Comparison of ENCODE assay signal across 2 cellular contexts in the genomic region with DNA sequence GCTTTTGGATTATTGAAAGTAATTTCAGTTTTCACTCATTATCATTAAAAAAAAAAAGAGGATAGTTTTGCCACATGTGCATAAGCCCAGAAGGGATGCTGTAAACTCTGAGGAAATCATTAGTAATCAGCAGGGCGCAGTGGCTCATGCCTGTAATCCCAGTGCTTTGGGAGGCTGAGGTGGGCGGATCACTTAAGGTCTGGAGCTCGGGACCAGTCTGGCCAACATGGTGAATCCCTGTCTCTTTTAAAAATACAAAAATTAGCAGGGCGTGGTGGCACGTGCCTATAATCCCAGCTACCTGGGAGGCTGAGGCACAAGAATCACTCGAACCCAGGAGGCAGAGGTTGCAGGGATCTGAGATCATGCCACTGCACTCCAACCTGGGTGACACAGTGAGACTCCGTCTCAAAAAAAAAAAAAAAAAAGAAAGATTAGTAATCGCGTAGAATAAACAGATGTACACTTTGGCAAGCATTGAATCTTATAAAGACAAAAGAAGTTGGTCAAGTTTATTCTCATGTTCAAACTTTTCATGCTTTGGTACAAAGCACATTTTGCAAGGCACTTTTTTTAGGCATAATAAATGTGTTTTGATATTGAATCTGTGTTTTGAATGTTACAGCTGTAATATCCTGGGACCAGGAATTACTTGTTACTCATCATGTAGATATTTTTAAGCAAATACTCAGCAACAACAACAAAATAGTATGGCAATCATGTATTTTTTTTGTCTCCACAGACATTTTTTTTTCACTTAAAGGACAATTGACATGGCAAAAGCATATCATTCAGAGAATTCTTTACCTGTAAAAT.
A peak's percentile ranks its signal among the peaks of the same experiment; 100 is the strongest.
TF ChIP-seq lines count a peak whose summit lies in the region.

No MANE protein-coding gene starts in this region.

TF ChIP-seq in HEK293T, 16 proteins besides CTCF, POLR2A, EP300 and RAD21:
- peak; percentile 53; the same call in 1 of the 2 replicates for TF ChIP-seq ZNF384 (IDR thresholded peaks at IDR 0.05)
- TF ChIP-seq FOXK2 (IDR thresholded peaks at IDR 0.05): no peak
TF ChIP-seq in HEK293T: peak in this region for 1.

TF ChIP-seq in H1, 55 proteins besides CTCF, POLR2A, EP300 and RAD21:
- TF ChIP-seq TCF12 (IDR thresholded peaks at IDR 0.05; ENCODE audit: low read depth, low read length) (no peak), SP2 (IDR thresholded peaks at IDR 0.05; ENCODE audit: low read length) (no peak), CREB1 (IDR thresholded peaks at IDR 0.05) (no peak), CHD1 (IDR thresholded peaks at IDR 0.05; ENCODE audit: low read depth, low read length) (no peak), RXRA (IDR thresholded peaks at IDR 0.05; ENCODE audit: insufficient read depth, low read depth, low read length) (no peak), RFX5 (IDR thresholded peaks at IDR 0.05; ENCODE audit: borderline replicate concordance, low read depth, low read length) (no peak), KDM1A (IDR thresholded peaks at IDR 0.05; ENCODE audit: borderline replicate concordance, low read length) (no peak), SIX5 (IDR thresholded peaks at IDR 0.05; ENCODE audit: low read depth, low read length) (no peak), TEAD4 (IDR thresholded peaks at IDR 0.05; ENCODE audit: low read depth, low read length) (no peak), EGR1 (IDR thresholded peaks at IDR 0.05; ENCODE audit: borderline replicate concordance, low read depth, low read length) (no peak), ZNF274 (IDR thresholded peaks at IDR 0.05; ENCODE audit: borderline replicate concordance, extremely low read depth, low read length) (no peak)
- TF ChIP-seq, protein P1, sequence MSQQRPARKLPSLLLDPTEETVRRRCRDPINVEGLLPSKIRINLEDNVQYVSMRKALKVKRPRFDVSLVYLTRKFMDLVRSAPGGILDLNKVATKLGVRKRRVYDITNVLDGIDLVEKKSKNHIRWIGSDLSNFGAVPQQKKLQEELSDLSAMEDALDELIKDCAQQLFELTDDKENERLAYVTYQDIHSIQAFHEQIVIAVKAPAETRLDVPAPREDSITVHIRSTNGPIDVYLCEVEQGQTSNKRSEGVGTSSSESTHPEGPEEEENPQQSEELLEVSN (IDR thresholded peaks at IDR 0.05): no peak
